Comparison of ENCODE assay signal across 12 cellular contexts in the genomic region with DNA sequence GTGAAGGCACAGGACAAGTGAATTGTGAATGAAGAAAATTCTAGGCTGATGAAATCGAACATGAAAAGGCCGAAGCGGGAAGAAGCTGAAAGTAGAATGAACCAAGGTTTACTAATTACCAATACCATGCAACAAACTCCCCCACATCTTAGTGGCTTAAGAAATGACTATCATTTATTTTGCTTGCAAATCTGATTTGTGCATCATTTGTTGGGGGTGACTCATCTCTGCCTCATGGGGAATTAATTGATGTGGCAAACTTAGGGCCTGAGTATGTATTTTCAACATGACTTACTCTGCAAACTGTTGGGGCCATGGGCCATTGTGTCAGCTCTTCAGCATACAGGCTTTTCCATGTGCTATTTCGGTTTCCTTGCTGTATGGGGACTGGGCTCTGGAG. TPM values are rescaled to one million over a fixed set of nuclear protein-coding genes. Genes with fewer than 3 reads are reported as not detected.
DNase-seq lines count a peak whose midpoint lies in the region; FAIRE-seq and TF ChIP-seq lines count a peak whose summit lies in the region.
"Had no signal": no experiment of that assay in that cellular context is flagged by ENCODE, and none has a peak within 500 bp of the region (broad histone marks: within the 10 kb centered on the region; RNA-seq: fewer than 3 reads in every experiment).

No MANE protein-coding gene starts in this region.

- H3K27ac ChIP-seq in epithelial cell of prostate (peak overlapping the region; percentile 70), ovary (no peak overlapping the region)
- H3K27ac ChIP-seq: esophagus squamous epithelium, PC-9 had no signal

- no peaks in the 10 kb centered on the region for H3K9me3 ChIP-seq in ovary
- H3K9me3 ChIP-seq: esophagus squamous epithelium had no signal

- TF ChIP-seq EP300 in ovary (IDR thresholded peaks at IDR 0.05): no peak

- no peaks in the 10 kb centered on the region for H3K36me3 ChIP-seq in ovary
- H3K36me3 ChIP-seq: esophagus squamous epithelium had no signal

- H3K27me3 ChIP-seq in ovary: no peaks in the 10 kb centered on the region
- H3K27me3 ChIP-seq: esophagus squamous epithelium had no signal

- DNase-seq in activated T-cell treated with anti-CD3 and anti-CD28 coated beads for 48 hours (ENCODE audit: low read depth) (peak; percentile 21), activated T-cell treated with anti-CD3 and anti-CD28 coated beads for 4 hours (no peak), RPMI7951 (ENCODE audit: low read depth) (peak; percentile 55), epithelial cell of prostate (ENCODE audit: low read depth, low spot score) (peak; percentile 56), ovary (no peak), GM12892 (ENCODE audit: insufficient read length) (no peak), GM20000 (ENCODE audit: low spot score) (no peak)
- DNase-seq in stimulated activated CD8-positive, alpha-beta memory T cell treated with anti-CD3 and anti-CD28 coated beads, Interleukin-4, amount 100 ng/mL, for 24 hours (ENCODE audit: low read depth): peak; percentile 8
- DNase-seq: activated CD8-positive, alpha-beta memory T cell treated with anti-CD3 and anti-CD28 coated beads for 24 hours; C1 segment of cervical spinal cord; esophagus squamous epithelium had no signal

- TF ChIP-seq POLR2A in ovary (IDR thresholded peaks at IDR 0.05) (no peak), GM12892 (IDR thresholded peaks at IDR 0.05; ENCODE audit: low read depth, low read length) (no peak)

- TF ChIP-seq CTCF in ovary (IDR thresholded peaks at IDR 0.05) (no peak), GM20000 (IDR thresholded peaks at IDR 0.05; ENCODE audit: extremely low read depth, missing control alignments) (no peak)

- intact Hi-C loops in ovary (cut with DNase I): no loop called here

- WGBS in ovary, 3 donors: 70 to 93% (median 81%) methylated on average over 4 of the region's 4 CpGs

- no peak overlapping the region for H3K4me3 ChIP-seq in ovary
- H3K4me3 ChIP-seq: esophagus squamous epithelium, PC-9 had no signal

- FAIRE-seq in GM12892 (lab: Jason Lieb, UNC): no peak

- no peaks in the 10 kb centered on the region for H3K4me1 ChIP-seq in ovary (ENCODE audit: insufficient read depth)
- H3K4me1 ChIP-seq: esophagus squamous epithelium had no signal

RNA-seq across cellular contexts. Expression of a gene that starts 26.8 kb away (rescaled TPM):
- not detected in 2 replicates for total RNA-seq in RPMI7951 (2014; rRNA removed; shearing (Covaris generic))
- 1 to 10 TPM in 1 of 7 donors, under 1 TPM in 4, not detected in 2; 0.12 to 8.6 (median 0.74) TPM for total RNA-seq in ovary
- under 1 TPM; 0.17 to 0.30 TPM for polyA plus RNA-seq in ovary
- polyA plus RNA-seq in GM12892 (2012; ENCODE audit: missing spikeins): not detected

Comparison
In these comparisons a context has a peak if more than half of its experiments do, and no peak if none do; other contexts are left out.
1. DNase-seq: peak in activated T-cell treated with anti-CD3 and anti-CD28 coated beads for 48 hours (single experiment), RPMI7951 (single experiment), epithelial cell of prostate (single experiment) and stimulated activated CD8-positive, alpha-beta memory T cell treated with anti-CD3 and anti-CD28 coated beads, Interleukin-4, amount 100 ng/mL, for 24 hours (single experiment); none in activated T-cell treated with anti-CD3 and anti-CD28 coated beads for 4 hours (single experiment), ovary (0 of 5), GM12892 (single experiment) and GM20000 (single experiment).